ENCODE assay signal across 8 cellular contexts in genomic region chr2:131092409-131093065, GRCh38.
DNase-seq lines count a peak whose midpoint lies in the region; ATAC-seq and TF ChIP-seq lines count a peak whose summit lies in the region.

No MANE protein-coding gene starts in this region.

- no peak for TF ChIP-seq CTCF in retinal pigment epithelial cell (conservative IDR thresholded peaks at IDR 0.05; ENCODE audit: low read depth, low read length)

- peak overlapping the region; percentile 89 for H3K4me3 ChIP-seq in retinal pigment epithelial cell (ENCODE audit: low read length)

- DNase-seq in DMS79 treated with DMSO at 0.1 percent for 48 hours (lab: John Stamatoyannopoulos, UW) (peak; percentile 29), DMS79 (lab: John Stamatoyannopoulos, UW) (no peak), fibroblast of peridontal ligament (ENCODE audit: extremely low read depth) (peak; percentile 23), retinal pigment epithelial cell (ENCODE audit: low read depth) (no peak), AG08395 (ENCODE audit: low spot score) (no peak), kidney glomerular epithelial cell (lab: John Stamatoyannopoulos, UW) (no peak)
- peak; percentile 55 for DNase-seq in activated CD4-positive, alpha-beta T cell treated with anti-CD3 and anti-CD28 coated beads for 48 hours

- ATAC-seq in GM21367 (IDR thresholded peaks at IDR 0.05; ENCODE audit: unreplicated experiment): no peak

Comparison
In these comparisons a context has a peak if more than half of its experiments do, and no peak if none do; other contexts are left out.
1. DNase-seq: peak in DMS79 treated with DMSO at 0.1 percent for 48 hours (single experiment), activated CD4-positive, alpha-beta T cell treated with anti-CD3 and anti-CD28 coated beads for 48 hours (single experiment) and fibroblast of peridontal ligament (single experiment); none in DMS79 (single experiment), retinal pigment epithelial cell (single experiment), AG08395 (single experiment) and kidney glomerular epithelial cell (single experiment).